20 cellular contexts compared by ENCODE assay signal in the genomic region with DNA sequence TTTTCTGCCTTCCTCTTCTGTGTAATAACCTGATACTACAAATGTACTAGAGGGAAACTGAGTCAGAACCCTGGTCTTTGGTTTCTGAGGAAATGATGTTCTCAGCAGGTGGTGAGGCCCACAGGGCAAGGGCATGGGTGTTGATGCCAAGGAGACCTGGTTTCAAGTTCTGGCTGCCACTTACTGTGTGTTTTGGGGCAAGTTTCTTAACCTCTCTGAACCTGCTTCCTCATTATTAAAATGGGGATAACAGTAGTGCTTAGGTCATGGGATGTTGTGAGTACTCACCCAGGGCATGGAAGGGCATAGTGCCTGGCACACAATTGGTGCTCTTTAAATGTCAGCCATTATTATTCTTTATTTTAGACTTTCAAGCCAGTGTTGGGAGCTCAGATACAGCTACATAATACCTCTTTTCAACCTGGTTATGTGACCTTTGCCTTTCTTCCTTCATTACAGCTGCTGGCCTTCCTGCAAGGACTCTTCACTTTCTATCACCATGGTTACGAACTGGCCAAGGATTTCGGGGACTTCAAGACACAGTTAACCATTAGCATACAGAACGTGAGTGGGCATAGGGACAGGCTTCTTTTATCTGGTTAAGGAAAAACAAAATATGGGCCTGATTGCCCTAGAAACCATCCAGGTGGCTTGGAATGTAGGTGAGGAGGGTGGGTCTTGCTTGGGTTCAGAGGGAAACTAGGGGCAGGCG.
DNase-seq lines count a peak whose midpoint lies in the region; ATAC-seq and TF ChIP-seq lines count a peak whose summit lies in the region.
"Had no signal": no experiment of that assay in that cellular context is flagged by ENCODE, and none has a peak within 500 bp of the region (broad histone marks: within the 10 kb centered on the region; RNA-seq: fewer than 3 reads in every experiment).

No MANE protein-coding gene starts in this region.

- H3K9ac ChIP-seq in mesenchymal stem cell (ENCODE audit: low read length): no peak overlapping the region

- CTCF ChIA-PET in activated CD4-positive, alpha-beta T cell treated with anti-CD3 and anti-CD28 coated beads for 36 hours (lab: Charles Lee): interaction anchor here (2.3 kb wide), 1 partner anchor 13 kb away, joined by 10 read pairs; no protein-coding TSS in a partner anchor
- CTCF ChIA-PET in MCF 10A (lab: Yijun Ruan, JAX): interaction anchor here (0.7 to 7.0 kb wide), 7 partner anchors 12 to 188 kb away, joined by 3 to 76 read pairs (median 4); no protein-coding TSS in a partner anchor

- 85% methylated on average over 3 of the region's 4 CpGs for WGBS in mesenchymal stem cell

- no peak overlapping the region for H2BK120ac ChIP-seq in mesenchymal stem cell (ENCODE audit: low read depth, low read length)

- no peak overlapping the region for H3K4me2 ChIP-seq in mesenchymal stem cell (ENCODE audit: low read length, poor library complexity, severe bottlenecking)

- H3K4me1 ChIP-seq in mesenchymal stem cell (ENCODE audit: control insufficient read depth, insufficient read depth, low read depth, low read length): peaks cover 4% of the 10 kb centered on the region

- H3K14ac ChIP-seq in mesenchymal stem cell (ENCODE audit: low read length in 2 of 2): no peak overlapping the region

- H2BK12ac ChIP-seq in mesenchymal stem cell (ENCODE audit: low read length in 2 of 2): peak overlapping the region in 1 of 2 experiments; percentile 37

- H3K79me1 ChIP-seq in mesenchymal stem cell (replicated peaks; ENCODE audit: low read length, poor library complexity, severe bottlenecking): no peaks in the 10 kb centered on the region

- no peak overlapping the region for H4K8ac ChIP-seq in mesenchymal stem cell (ENCODE audit: low read length)

- no TSS peak for BruUV-seq in MCF 10A (replicated peaks; lab: Mats Ljungman, UMichigan)

- no peak overlapping the region for H2BK5ac ChIP-seq in mesenchymal stem cell (ENCODE audit: low read depth, low read length, poor library complexity, severe bottlenecking)

- DNase-seq in activated CD4-positive, alpha-beta T cell treated with anti-CD3 and anti-CD28 coated beads for 36 hours: no peak
- DNase-seq in activated CD4-positive, alpha-beta T cell treated with anti-CD3 and anti-CD28 coated beads for 1 hour: no peak
- DNase-seq in MCF 10A (ENCODE audit: unreplicated experiment): no peak
- no peak for DNase-seq in mesenchymal stem cell
- no peak for DNase-seq in stimulated activated effector memory CD8-positive, alpha-beta T cell treated with anti-CD3 and anti-CD28 coated beads, Interleukin-12 subunit alpha, Interleukin-12 subunit beta, amount 100 ng/mL, for 72 hours (ENCODE audit: low spot score in 2 of 2)
- DNase-seq in HFFc6: no peak
- no peak for DNase-seq in NCI-H146 (lab: John Stamatoyannopoulos, UW)
- no peak for DNase-seq in NCI-H2171 (lab: John Stamatoyannopoulos, UW)
- DNase-seq: activated CD4-positive, alpha-beta T cell treated with anti-CD3 and anti-CD28 coated beads, Interleukin-2, amount 10 ng/mL, durations not matched to agents 7 days and 5 days; activated naive CD8-positive, alpha-beta T cell treated with anti-CD3 and anti-CD28 coated beads, Interleukin-2, amount 10 ng/mL, durations not matched to agents 7 days and 5 days; BE2C; COR-L47; MM.1S; NCI-H748 treated with DMSO at 0.1 percent for 48 hours; OCI-M1; psoas muscle had no signal

- no peaks in the 10 kb centered on the region for H3K27me3 Mint-ChIP-seq in activated CD4-positive, alpha-beta T cell treated with anti-CD3 and anti-CD28 coated beads for 36 hours
- no peaks in the 10 kb centered on the region for H3K27me3 Mint-ChIP-seq in MCF 10A (ENCODE audit: insufficient read depth, unreplicated experiment)
- H3K27me3 Mint-ChIP-seq in HFFc6 (ENCODE audit: insufficient read depth): peaks cover 2% of the 10 kb centered on the region
- H3K27me3 Mint-ChIP-seq: activated CD4-positive, alpha-beta T cell treated with anti-CD3 and anti-CD28 coated beads, Interleukin-2, amount 10 ng/mL, durations not matched to agents 7 days and 5 days; activated naive CD8-positive, alpha-beta T cell treated with anti-CD3 and anti-CD28 coated beads, Interleukin-2, amount 10 ng/mL, durations not matched to agents 7 days and 5 days had no signal

- H3K9me3 Mint-ChIP-seq in activated CD4-positive, alpha-beta T cell treated with anti-CD3 and anti-CD28 coated beads for 36 hours (ENCODE audit: low read depth): no peaks in the 10 kb centered on the region
- no peaks in the 10 kb centered on the region for H3K9me3 Mint-ChIP-seq in MCF 10A (ENCODE audit: unreplicated experiment)
- no peaks in the 10 kb centered on the region for H3K9me3 Mint-ChIP-seq in stimulated activated effector memory CD8-positive, alpha-beta T cell treated with anti-CD3 and anti-CD28 coated beads, Interleukin-12 subunit alpha, Interleukin-12 subunit beta, amount 100 ng/mL, for 72 hours
- H3K9me3 Mint-ChIP-seq in HFFc6: no peaks in the 10 kb centered on the region
- H3K9me3 Mint-ChIP-seq: activated CD4-positive, alpha-beta T cell treated with anti-CD3 and anti-CD28 coated beads, Interleukin-2, amount 10 ng/mL, durations not matched to agents 7 days and 5 days; activated naive CD8-positive, alpha-beta T cell treated with anti-CD3 and anti-CD28 coated beads, Interleukin-2, amount 10 ng/mL, durations not matched to agents 7 days and 5 days; activated T-helper 2 cell treated with anti-CD3 and anti-CD28 coated beads, Interferon-gamma antibody, Interleukin-2, Interleukin-4, amounts not matched to agents 10 μg/mL and 5 μg/mL and 100 μg/mL, durations not matched to agents 14 hours and 24 hours and 36 hours; T-helper 1 cell treated with Interleukin-12 subunit alpha and Interleukin-12 subunit beta and Interleukin-4 antibody, amounts not matched to agents 30 μg/mL and 1 μg/mL, for 36 hours had no signal

- H3K27ac ChIP-seq in mesenchymal stem cell (ENCODE audit: low read length, poor library complexity, severe bottlenecking): no peak overlapping the region
- H3K27ac ChIP-seq: brain microvascular endothelial cell, psoas muscle, SJCRH30 had no signal

- H3K18ac ChIP-seq in mesenchymal stem cell (ENCODE audit: low read depth in 1 of 2, low read length in 2 of 2): peak overlapping the region in 1 of 2 experiments; percentile 74

- no peaks in the 10 kb centered on the region for H3K4me1 Mint-ChIP-seq in activated CD4-positive, alpha-beta T cell treated with anti-CD3 and anti-CD28 coated beads for 36 hours
- peaks cover 20% of the 10 kb centered on the region for H3K4me1 Mint-ChIP-seq in MCF 10A (ENCODE audit: insufficient read depth, unreplicated experiment)
- H3K4me1 Mint-ChIP-seq in stimulated activated effector memory CD8-positive, alpha-beta T cell treated with anti-CD3 and anti-CD28 coated beads, Interleukin-12 subunit alpha, Interleukin-12 subunit beta, amount 100 ng/mL, for 72 hours: peaks cover 8% of the 10 kb centered on the region
- H3K4me1 Mint-ChIP-seq in HFFc6 (ENCODE audit: low read depth): peaks cover 19% of the 10 kb centered on the region
- H3K4me1 Mint-ChIP-seq: activated CD4-positive, alpha-beta T cell treated with anti-CD3 and anti-CD28 coated beads, Interleukin-2, amount 10 ng/mL, durations not matched to agents 7 days and 5 days had no signal

- no peak overlapping the region for H3K23ac ChIP-seq in mesenchymal stem cell (ENCODE audit: low read length in 2 of 2)

- no peak overlapping the region for H2BK15ac ChIP-seq in mesenchymal stem cell (ENCODE audit: low read depth, poor library complexity, severe bottlenecking)

- no peak overlapping the region for H3K27ac Mint-ChIP-seq in activated CD4-positive, alpha-beta T cell treated with anti-CD3 and anti-CD28 coated beads for 36 hours
- H3K27ac Mint-ChIP-seq in MCF 10A (ENCODE audit: low read depth, unreplicated experiment) (peak overlapping the region; percentile 24), HFFc6 (no peak overlapping the region)
- peak overlapping the region; percentile 20 for H3K27ac Mint-ChIP-seq in stimulated activated effector memory CD8-positive, alpha-beta T cell treated with anti-CD3 and anti-CD28 coated beads, Interleukin-12 subunit alpha, Interleukin-12 subunit beta, amount 100 ng/mL, for 72 hours
- H3K27ac Mint-ChIP-seq: activated CD4-positive, alpha-beta T cell treated with anti-CD3 and anti-CD28 coated beads, Interleukin-2, amount 10 ng/mL, durations not matched to agents 7 days and 5 days; activated naive CD8-positive, alpha-beta T cell treated with anti-CD3 and anti-CD28 coated beads, Interleukin-2, amount 10 ng/mL, durations not matched to agents 7 days and 5 days; activated T-helper 2 cell treated with anti-CD3 and anti-CD28 coated beads, Interferon-gamma antibody, Interleukin-2, Interleukin-4, amounts not matched to agents 10 μg/mL and 5 μg/mL and 100 μg/mL, durations not matched to agents 14 hours and 24 hours and 36 hours; T-helper 1 cell treated with Interleukin-12 subunit alpha and Interleukin-12 subunit beta and Interleukin-4 antibody, amounts not matched to agents 30 μg/mL and 1 μg/mL, for 36 hours had no signal

- intact Hi-C loops in activated CD4-positive, alpha-beta T cell treated with anti-CD3 and anti-CD28 coated beads for 36 hours (cut with DNase I, micrococcal nuclease): no loop called here
- intact Hi-C loops in MCF 10A (cut with micrococcal nuclease): no loop called here

- H3K27me3 ChIP-seq in mesenchymal stem cell (ENCODE audit: control insufficient read depth in 1 of 2, insufficient read depth in 1 of 2, low read length in 2 of 2): no peaks in the 10 kb centered on the region
- H3K27me3 ChIP-seq: BE2C, brain microvascular endothelial cell, SJCRH30 had no signal

- no peaks in the 10 kb centered on the region for H3K9me3 ChIP-seq in mesenchymal stem cell (ENCODE audit: control insufficient read depth, low read length)
- H3K9me3 ChIP-seq: BE2C, psoas muscle, SJCRH30 had no signal

- ATAC-seq in activated CD4-positive, alpha-beta T cell treated with anti-CD3 and anti-CD28 coated beads for 36 hours: peak; percentile 26
- no peak for ATAC-seq in stimulated activated effector memory CD8-positive, alpha-beta T cell treated with anti-CD3 and anti-CD28 coated beads, Interleukin-12 subunit alpha, Interleukin-12 subunit beta, amount 100 ng/mL, for 72 hours
- ATAC-seq: psoas muscle had no signal

- H2AK5ac ChIP-seq in mesenchymal stem cell (ENCODE audit: low read length, severe bottlenecking): peak overlapping the region; percentile 41

- POLR2A ChIA-PET in activated CD4-positive, alpha-beta T cell treated with anti-CD3 and anti-CD28 coated beads for 36 hours (lab: Charles Lee): no interaction called here
- POLR2A ChIA-PET in MCF 10A (lab: Yijun Ruan, JAX): no interaction called here

- H3K36me3 ChIP-seq in mesenchymal stem cell (ENCODE audit: control insufficient read depth in 1 of 2, insufficient read depth in 2 of 2, low read depth in 1 of 2, low read length in 2 of 2): peaks cover 5 to 30% of the 10 kb centered on the region in 2 experiments
- H3K36me3 ChIP-seq: brain microvascular endothelial cell, SJCRH30 had no signal

- H2AFZ ChIP-seq in mesenchymal stem cell (ENCODE audit: low read depth, low read length): no peak overlapping the region

- no peak overlapping the region for H3K4ac ChIP-seq in mesenchymal stem cell (ENCODE audit: low read depth in 1 of 2, low read length in 2 of 2)

- no peak overlapping the region for H3K4me3 Mint-ChIP-seq in activated CD4-positive, alpha-beta T cell treated with anti-CD3 and anti-CD28 coated beads for 36 hours
- no peak overlapping the region for H3K4me3 Mint-ChIP-seq in MCF 10A (ENCODE audit: unreplicated experiment)
- H3K4me3 Mint-ChIP-seq in stimulated activated effector memory CD8-positive, alpha-beta T cell treated with anti-CD3 and anti-CD28 coated beads, Interleukin-12 subunit alpha, Interleukin-12 subunit beta, amount 100 ng/mL, for 72 hours: no peak overlapping the region
- H3K4me3 Mint-ChIP-seq in HFFc6: no peak overlapping the region
- H3K4me3 Mint-ChIP-seq: activated CD4-positive, alpha-beta T cell treated with anti-CD3 and anti-CD28 coated beads, Interleukin-2, amount 10 ng/mL, durations not matched to agents 7 days and 5 days; activated naive CD8-positive, alpha-beta T cell treated with anti-CD3 and anti-CD28 coated beads, Interleukin-2, amount 10 ng/mL, durations not matched to agents 7 days and 5 days; T-helper 1 cell treated with Interleukin-12 subunit alpha and Interleukin-12 subunit beta and Interleukin-4 antibody, amounts not matched to agents 30 μg/mL and 1 μg/mL, for 36 hours had no signal

- no peak overlapping the region for H4K91ac ChIP-seq in mesenchymal stem cell (ENCODE audit: low read length)

- no peak for TF ChIP-seq CTCF in MCF 10A (IDR thresholded peaks at IDR 0.05; ENCODE audit: unreplicated experiment)
- no peak for TF ChIP-seq CTCF in HFFc6 (IDR thresholded peaks at IDR 0.05)

- peaks cover 21% of the 10 kb centered on the region for H3K36me3 Mint-ChIP-seq in activated CD4-positive, alpha-beta T cell treated with anti-CD3 and anti-CD28 coated beads for 36 hours (ENCODE audit: low read depth)
- H3K36me3 Mint-ChIP-seq in MCF 10A (ENCODE audit: insufficient read depth, unreplicated experiment) (peaks cover 14% of the 10 kb centered on the region), HFFc6 (ENCODE audit: low read depth) (no peaks in the 10 kb centered on the region)
- H3K36me3 Mint-ChIP-seq in stimulated activated effector memory CD8-positive, alpha-beta T cell treated with anti-CD3 and anti-CD28 coated beads, Interleukin-12 subunit alpha, Interleukin-12 subunit beta, amount 100 ng/mL, for 72 hours: peaks cover 64% of the 10 kb centered on the region

- H3K4me3 ChIP-seq in mesenchymal stem cell (ENCODE audit: insufficient read depth in 1 of 2, low read depth in 1 of 2, low read length in 2 of 2): no peak overlapping the region
- H3K4me3 ChIP-seq: psoas muscle, SJCRH30 had no signal

Comparison
In these comparisons a context has a peak if more than half of its experiments do, and no peak if none do; other contexts are left out.
1. H3K27ac Mint-ChIP-seq: peak in MCF 10A (single experiment) and stimulated activated effector memory CD8-positive, alpha-beta T cell treated with anti-CD3 and anti-CD28 coated beads, Interleukin-12 subunit alpha, Interleukin-12 subunit beta, amount 100 ng/mL, for 72 hours (single experiment); none in activated CD4-positive, alpha-beta T cell treated with anti-CD3 and anti-CD28 coated beads for 36 hours (single experiment) and HFFc6 (single experiment).